9 cellular contexts compared by ENCODE assay signal in genomic region chr20:58852559-58853271, GRCh38. TPM values are rescaled to one million over a fixed set of nuclear protein-coding genes. Genes with fewer than 3 reads are reported as not detected.
A peak's percentile ranks its signal among the peaks of the same experiment; 100 is the strongest.
DNase-seq lines count a peak whose midpoint lies in the region; ATAC-seq, FAIRE-seq and TF ChIP-seq lines count a peak whose summit lies in the region.
"Had no signal": no experiment of that assay in that cellular context is flagged by ENCODE, and none has a peak within 500 bp of the region (broad histone marks: within the 10 kb centered on the region; RNA-seq: fewer than 3 reads in every experiment).

Gene GNAS, plus strand, starts transcription at chr20:58852716.

- no peak for TF ChIP-seq EP300 in K562 (IDR thresholded peaks at IDR 0.05; ENCODE audit: low read length)

- DNase-seq in DMS53 (lab: John Stamatoyannopoulos, UW) (peak; percentile 14), DMS53 treated with DMSO at 0.1 percent for 48 hours (lab: John Stamatoyannopoulos, UW; ENCODE audit: unreplicated experiment) (no peak), T follicular helper cell (ENCODE audit: low read depth) (peak; percentile 49), K562 (ENCODE audit: extremely low read depth in 1 of 4, low spot score in 3 of 4) (peak; percentile 29 to 48 (median 37)), iPS DF 19.7 (ENCODE audit: low read depth, low spot score) (peak; percentile 72), retinal pigment epithelial cell (ENCODE audit: low read depth) (no peak)

- H3K4me3 ChIP-seq in K562 (no peak within 1 kb of the TSS), retinal pigment epithelial cell (ENCODE audit: low read length) (peak within 1 kb of the TSS; percentile 77)

- peak within 1 kb of the TSS; percentile 66 for H2AFZ ChIP-seq in K562 (ENCODE audit: low read depth, low read length)

- WGBS in K562 (ENCODE audit: insufficient coverage, low coverage, missing lambda C conversion rate) = 6% methylated on average over 29 of the region's 35 CpGs

- peaks cover 0 to 39% of the 10 kb centered on the region in 2 experiments; a peak in 2 of 5 replicates for H3K4me1 ChIP-seq in K562 (replicated peaks in 1 of 2; ENCODE audit: control insufficient read depth in 2 of 2, insufficient read depth in 2 of 2, low read length in 2 of 2)

- no peaks in the 10 kb centered on the region for H3K9me3 ChIP-seq in K562 (replicated peaks; ENCODE audit: control insufficient read depth, insufficient read depth, low read depth, low read length)

- H3K4me2 ChIP-seq in K562 (ENCODE audit: insufficient read depth, low read length) = no peak within 1 kb of the TSS

- peak within 1 kb of the TSS in 1 of 2 experiments; percentile 35; a peak in 1 of 4 replicates for H3K9ac ChIP-seq in K562 (ENCODE audit: insufficient read depth in 1 of 2, low read depth in 2 of 2, low read length in 2 of 2)

- BruUV-seq in K562 (replicated peaks; lab: Mats Ljungman, UMichigan) = no TSS peak

- intact Hi-C loops in K562 (cut with micrococcal nuclease) = no loop called here

- FAIRE-seq in K562 (lab: Jason Lieb, UNC) = no peak
- FAIRE-seq: A204.1 had no signal

- TF ChIP-seq POLR2A in K562 (conservative IDR thresholded peaks at IDR 0.05) = no peak

- peak; percentile 33 to 45; a peak in 2 of 4 replicates for TF ChIP-seq RAD21 in K562 (CRISPR knock-in tag; conservative IDR thresholded peaks at IDR 0.05 in 1 of 2, IDR thresholded peaks at IDR 0.05 in 1 of 2)

- ATAC-seq in K562 (peak; percentile 85), GM18907 (IDR thresholded peaks at IDR 0.05; ENCODE audit: unreplicated experiment) (no peak), GM19455 (IDR thresholded peaks at IDR 0.05; ENCODE audit: unreplicated experiment) (no peak)

- POLR2A ChIA-PET in K562 (lab: Yijun Ruan, JAX) = interaction anchor here (0.5 to 0.6 kb wide), 3 partner anchors 36 to 447 kb away, joined by 3 read pairs; partner anchors contain the start of gene EDN3

- CTCF ChIA-PET in K562 (lab: Yijun Ruan, JAX; ENCODE audit: low intra/inter-chr PET ratio) = interaction anchor here (1.2 kb wide), 1 partner anchor 370 kb away, joined by 4 read pairs; no protein-coding TSS in a partner anchor

- peaks cover 2 to 21% of the 10 kb centered on the region in 2 experiments; a peak in 2 of 5 replicates for H3K27me3 ChIP-seq in K562 (ENCODE audit: control insufficient read depth in 2 of 2, insufficient read depth in 2 of 2, low read length in 2 of 2)

- no peaks in the 10 kb centered on the region for H3K9me1 ChIP-seq in K562 (ENCODE audit: control insufficient read depth, insufficient read depth, low read length)

- no peak within 1 kb of the TSS for H3K27ac ChIP-seq in K562 (ENCODE audit: extremely low read depth, low read depth, low read length)

- no peaks in the 10 kb centered on the region for H3K36me3 ChIP-seq in K562 (ENCODE audit: control insufficient read depth, insufficient read depth, low read length)

- in situ Hi-C loops in K562 (cut with MboI) = loop anchor here (10.0 kb wide), 1 partner anchor 368 kb away; no protein-coding TSS in a partner anchor

- H3K79me2 ChIP-seq in K562 (ENCODE audit: control insufficient read depth, insufficient read depth, low read length) = no peaks in the 10 kb centered on the region

- no peaks in the 10 kb centered on the region for H4K20me1 ChIP-seq in K562 (replicated peaks; ENCODE audit: control insufficient read depth, insufficient read depth, low read length)

- peak; percentile 51 to 70 (median 58) for TF ChIP-seq CTCF in K562 (IDR thresholded peaks at IDR 0.05 in 2 of 3, conservative IDR thresholded peaks at IDR 0.05 in 1 of 3; ENCODE audit: insufficient read depth in 2 of 3, low read depth in 1 of 3, low read length in 3 of 3)
- peak; percentile 71 for TF ChIP-seq CTCF in retinal pigment epithelial cell (conservative IDR thresholded peaks at IDR 0.05; ENCODE audit: low read depth, low read length)

TF ChIP-seq in K562, 482 proteins besides CTCF, POLR2A, EP300 and RAD21:
- TF ChIP-seq RAD51 (IDR thresholded peaks at IDR 0.05; ENCODE audit: borderline replicate concordance, low read depth) = peak; percentile 51; the same call in 1 of the 2 replicates
- TF ChIP-seq, protein P1, sequence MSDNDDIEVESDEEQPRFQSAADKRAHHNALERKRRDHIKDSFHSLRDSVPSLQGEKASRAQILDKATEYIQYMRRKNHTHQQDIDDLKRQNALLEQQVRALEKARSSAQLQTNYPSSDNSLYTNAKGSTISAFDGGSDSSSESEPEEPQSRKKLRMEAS (CRISPR knock-in tag; IDR thresholded peaks at IDR 0.05) = no peak
- peak; percentile 74 for TF ChIP-seq USF2 (CRISPR knock-in tag; IDR thresholded peaks at IDR 0.05)
- no peak for TF ChIP-seq OTX1 (CRISPR knock-in tag; IDR thresholded peaks at IDR 0.05)
- no peak for TF ChIP-seq GTF2E2 (tag; IDR thresholded peaks at IDR 0.05)
- peak; percentile 68 for TF ChIP-seq SMC3 (conservative IDR thresholded peaks at IDR 0.05; ENCODE audit: insufficient read depth, low read depth, low read length)
- no peak for TF ChIP-seq ZNF507 (tag; conservative IDR thresholded peaks at IDR 0.05)
- no peak for TF ChIP-seq HNRNPUL1 (IDR thresholded peaks at IDR 0.05; ENCODE audit: low read length)
- no peak for TF ChIP-seq ZNF316 (IDR thresholded peaks at IDR 0.05)
- TF ChIP-seq, protein P2, sequence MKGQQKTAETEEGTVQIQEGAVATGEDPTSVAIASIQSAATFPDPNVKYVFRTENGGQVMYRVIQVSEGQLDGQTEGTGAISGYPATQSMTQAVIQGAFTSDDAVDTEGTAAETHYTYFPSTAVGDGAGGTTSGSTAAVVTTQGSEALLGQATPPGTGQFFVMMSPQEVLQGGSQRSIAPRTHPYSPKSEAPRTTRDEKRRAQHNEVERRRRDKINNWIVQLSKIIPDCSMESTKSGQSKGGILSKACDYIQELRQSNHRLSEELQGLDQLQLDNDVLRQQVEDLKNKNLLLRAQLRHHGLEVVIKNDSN (CRISPR knock-in tag; IDR thresholded peaks at IDR 0.05) = peak; percentile 64
- TF ChIP-seq SIRT6 (IDR thresholded peaks at IDR 0.05; ENCODE audit: low read depth, low read length) = no peak
- no peak for TF ChIP-seq ZNF217 (CRISPR knock-in tag; IDR thresholded peaks at IDR 0.05)
- TF ChIP-seq RBM15 (IDR thresholded peaks at IDR 0.05; ENCODE audit: insufficient read depth, low read length) = no peak
- TF ChIP-seq NUFIP1 (IDR thresholded peaks at IDR 0.05; ENCODE audit: partially characterized antibody) = no peak
- TF ChIP-seq SRF (CRISPR knock-in tag; IDR thresholded peaks at IDR 0.05) = no peak
- 0 out of 2 replicates have a peak, but pooled peaks have one; percentile 25 for TF ChIP-seq L3MBTL2 (IDR thresholded peaks at IDR 0.05)
- TF ChIP-seq NFIX (CRISPR knock-in tag; IDR thresholded peaks at IDR 0.05; ENCODE audit: low read depth) = no peak
- no peak for TF ChIP-seq MBD1 (CRISPR knock-in tag; IDR thresholded peaks at IDR 0.05)
- TF ChIP-seq, protein P3, sequence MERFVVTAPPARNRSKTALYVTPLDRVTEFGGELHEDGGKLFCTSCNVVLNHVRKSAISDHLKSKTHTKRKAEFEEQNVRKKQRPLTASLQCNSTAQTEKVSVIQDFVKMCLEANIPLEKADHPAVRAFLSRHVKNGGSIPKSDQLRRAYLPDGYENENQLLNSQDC (CRISPR knock-in tag; IDR thresholded peaks at IDR 0.05) = no peak
- no peak for TF ChIP-seq FOXJ2 (tag; IDR thresholded peaks at IDR 0.05)
- TF ChIP-seq NR3C1 (CRISPR knock-in tag; IDR thresholded peaks at IDR 0.05) = no peak

RNA-seq across cellular contexts. Expression of gene GNAS, which starts in this region (rescaled TPM):
- total RNA-seq in K562 (2011; cell fraction: chromatin; rRNA removed; ENCODE audit: low replicate concordance) = 217 and 324 TPM in 2 replicates
- 221 and 239 TPM in 2 replicates for total RNA-seq in K562 (2011; cell fraction: nucleolus; rRNA removed)
- total RNA-seq in K562 (2011; cell fraction: nucleoplasm; rRNA removed) = 270 and 367 TPM in 2 replicates
- total RNA-seq in K562 (2014; rRNA removed) (266 and 294 TPM in 2 replicates), K562 (2014; rRNA removed; fragmentation: Illumina TruSeq; extraction: Trizol) (212 and 224 TPM in 2 replicates), K562 (2015; rRNA removed; fragmentation: Illumina TruSeq; extraction: Trizol) (216 and 220 TPM in 2 replicates), K562 (2021) (422 and 439 TPM in 2 replicates)
- polyA plus RNA-seq in K562 (2011; rRNA removed) (321 and 329 TPM in 2 replicates), K562 (2014; fragmentation: Illumina TruSeq; extraction: Trizol) (648 and 649 TPM in 2 replicates), K562 (2014; fragmentation: Nextera tagmentation; extraction: Ambion mirVana) (100 to 1,000 TPM; 128 to 129 TPM), K562 (2014; rRNA removed) (343 and 398 TPM in 2 replicates)
- 659 and 699 TPM in 2 replicates for polyA plus RNA-seq in K562 (2011; cell fraction: cytosol; rRNA removed)
- polyA plus RNA-seq in K562 (2011; cell fraction: nucleus; rRNA removed) = 480 and 564 TPM in 2 replicates
- polyA plus RNA-seq in K562 (2012) = 497 and 536 TPM in 2 replicates
- 360 and 482 TPM in 2 replicates for polyA minus RNA-seq in K562 (2011; rRNA and poly(A)+ RNA removed)
- 377 and 397 TPM in 2 replicates for polyA minus RNA-seq in K562 (2011; cell fraction: cytosol; rRNA and poly(A)+ RNA removed)
- 103 and 150 TPM in 2 replicates for polyA minus RNA-seq in K562 (2011; cell fraction: nucleus; rRNA and poly(A)+ RNA removed)

Comparison
In these comparisons a context has a peak if more than half of its experiments do, and no peak if none do; other contexts are left out.
1. DNase-seq: peak in DMS53 (single experiment), T follicular helper cell (single experiment), K562 (4 of 4) and iPS DF 19.7 (single experiment); none in DMS53 treated with DMSO at 0.1 percent for 48 hours (single experiment) and retinal pigment epithelial cell (single experiment).